Comparison of ENCODE assay signal across 8 cellular contexts in the genomic region with DNA sequence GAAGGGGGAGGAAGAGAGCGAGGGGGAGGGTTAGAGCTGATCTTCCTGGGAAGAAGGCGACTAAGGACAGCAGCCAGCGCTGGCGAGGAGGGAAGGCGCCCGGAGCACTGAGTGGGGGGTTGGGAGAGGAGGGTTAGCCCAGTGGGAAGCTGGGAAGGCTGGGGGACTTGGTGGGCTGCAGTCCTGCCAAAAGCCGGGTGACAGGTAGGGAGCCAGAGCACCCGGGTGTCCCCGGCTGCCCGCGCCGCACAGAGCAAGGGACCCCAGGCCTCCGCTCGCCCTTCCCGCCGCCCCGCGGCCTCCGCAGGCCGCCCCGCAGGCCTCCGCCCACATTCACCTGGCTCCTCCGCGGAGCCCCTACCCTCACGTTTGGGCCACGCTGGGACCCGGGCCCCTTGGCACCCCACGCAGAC. TPM values are rescaled to one million over a fixed set of nuclear protein-coding genes. Genes with fewer than 3 reads are reported as not detected.
DNase-seq lines count a peak whose midpoint lies in the region; ATAC-seq and TF ChIP-seq lines count a peak whose summit lies in the region.

No MANE protein-coding gene starts in this region.

- no peaks in the 10 kb centered on the region for H3K36me3 ChIP-seq in smooth muscle cell (ENCODE audit: low read depth)

- peak overlapping the region; percentile 43 for H3K4me3 ChIP-seq in HFF-Myc (replicated peaks; ENCODE audit: low read depth, low read length)
- H3K4me3 ChIP-seq in smooth muscle cell = peak overlapping the region; percentile 69

- ATAC-seq in HG03342 (IDR thresholded peaks at IDR 0.05; ENCODE audit: unreplicated experiment) (no peak), HG02798 (IDR thresholded peaks at IDR 0.05; ENCODE audit: poor library complexity, unreplicated experiment) (no peak)

- peak overlapping the region; percentile 99 for H3K4me2 ChIP-seq in smooth muscle cell

- TF ChIP-seq CTCF in HFF-Myc (IDR thresholded peaks at IDR 0.05; ENCODE audit: low read depth, low read length, missing control alignments) (no peak), smooth muscle cell (IDR thresholded peaks at IDR 0.05; ENCODE audit: borderline replicate concordance, insufficient read depth, poor library complexity, severe bottlenecking) (no peak)

- no peak for DNase-seq in HFF-Myc (ENCODE audit: extremely low read depth, low read depth)
- peak; percentile 33 for DNase-seq in astrocyte of the hippocampus (ENCODE audit: low read depth, low spot score)
- peak; percentile 66 for DNase-seq in iPS-NIHi11 (ENCODE audit: low spot score)
- no peak for DNase-seq in smooth muscle cell (lab: John Stamatoyannopoulos, UW; ENCODE audit: unreplicated experiment)
- DNase-seq in SHP77 (lab: John Stamatoyannopoulos, UW) = no peak
- no peak for DNase-seq in DMS153 (lab: John Stamatoyannopoulos, UW)

- peak overlapping the region; percentile 76 for H2AFZ ChIP-seq in smooth muscle cell (ENCODE audit: low read depth)

- peaks cover 15% of the 10 kb centered on the region for H3K4me1 ChIP-seq in smooth muscle cell (ENCODE audit: low read depth)

- no peaks in the 10 kb centered on the region for H3K9me3 ChIP-seq in smooth muscle cell (replicated peaks; ENCODE audit: low read depth)

- no peaks in the 10 kb centered on the region for H3K27me3 ChIP-seq in smooth muscle cell (ENCODE audit: low read depth)

- no peak overlapping the region for H3K27ac ChIP-seq in smooth muscle cell (ENCODE audit: low read depth)

- peak overlapping the region; percentile 72 for H3K9ac ChIP-seq in smooth muscle cell (ENCODE audit: low read depth)

- no peaks in the 10 kb centered on the region for H3F3A ChIP-seq in smooth muscle cell (ENCODE audit: low read depth)

- H4K20me1 ChIP-seq in smooth muscle cell (ENCODE audit: low read depth) = no peaks in the 10 kb centered on the region

- no peaks in the 10 kb centered on the region for H3K79me2 ChIP-seq in smooth muscle cell (ENCODE audit: low read depth)

- 3% methylated on average over 12 of the region's 28 CpGs for WGBS in smooth muscle cell (ENCODE audit: low lambda C conversion rate)

RNA-seq across cellular contexts. Expression of gene SLC12A8, which starts 0.4 kb away (rescaled TPM):
- total RNA-seq in smooth muscle cell = 40.3 and 54.3 TPM in 2 replicates
- polyA plus RNA-seq in smooth muscle cell = 28.5 and 31.7 TPM in 2 replicates

Comparison
In these comparisons a context has a peak if more than half of its experiments do, and no peak if none do; other contexts are left out.
1. DNase-seq: peak in astrocyte of the hippocampus (single experiment) and iPS-NIHi11 (single experiment); none in HFF-Myc (single experiment), smooth muscle cell (single experiment), SHP77 (0 of 2) and DMS153 (single experiment).